Comparison of ENCODE assay signal across 8 cellular contexts in the genomic region with DNA sequence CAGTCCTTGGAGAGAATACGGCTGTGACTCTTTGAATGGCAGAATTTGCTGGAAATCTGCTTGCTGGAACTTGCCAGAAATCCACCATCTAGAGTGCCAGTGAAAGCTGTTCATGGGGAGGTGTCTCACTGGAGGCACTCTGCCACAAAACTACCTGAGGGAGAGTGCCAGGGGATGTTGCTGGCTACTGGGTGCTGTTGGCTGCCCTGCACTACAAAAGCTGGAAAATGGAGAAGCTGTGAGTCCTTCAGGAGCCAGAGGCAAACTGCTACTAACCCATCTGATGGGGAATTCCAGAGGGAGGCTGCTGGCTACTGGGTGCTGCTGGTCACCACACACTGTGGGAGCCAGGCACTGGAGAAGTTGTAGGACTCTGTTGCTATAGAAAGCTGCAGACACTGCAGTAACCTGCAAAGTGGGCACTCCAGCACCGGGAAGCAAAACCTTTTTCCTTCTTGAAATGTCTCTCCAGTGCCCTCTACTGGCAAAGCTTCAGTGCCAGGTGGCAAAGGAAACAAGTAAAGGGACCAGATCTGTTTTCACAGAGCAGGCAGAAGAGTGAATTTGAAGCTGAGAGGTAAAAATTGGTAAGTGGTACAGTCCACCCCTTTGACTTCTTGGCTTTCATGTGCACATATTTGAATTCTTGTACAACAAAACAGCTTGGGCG. TPM values are rescaled to one million over a fixed set of nuclear protein-coding genes. Genes with fewer than 3 reads are reported as not detected.
DNase-seq lines count a peak whose midpoint lies in the region; ATAC-seq, FAIRE-seq and TF ChIP-seq lines count a peak whose summit lies in the region.

No MANE protein-coding gene starts in this region.

- no peak for ATAC-seq in GM21423 (IDR thresholded peaks at IDR 0.05; ENCODE audit: unreplicated experiment)

- 25 to 35% (median 32%) methylated on average over 3 of the region's 3 CpGs for WGBS in stomach, 5 donors

- H3K4me3 ChIP-seq in AG10803 (ENCODE audit: low read length) (no peak overlapping the region), stomach (no peak overlapping the region)

- intact Hi-C loops in stomach (cut with DNase I; ENCODE audit: low total_unique reads), result no loop called here

- DNase-seq in AG10803 (ENCODE audit: low read depth), result peak; percentile 57
- DNase-seq in H54 (ENCODE audit: insufficient read length, low spot score), result peak; percentile 10
- peak; percentile 14 for DNase-seq in NCI-H510A (lab: John Stamatoyannopoulos, UW)
- peak; percentile 65 for DNase-seq in activated CD4-positive, alpha-beta T cell treated with anti-CD3 and anti-CD28 coated beads, Interleukin-2, amount 10 ng/mL, durations not matched to agents 7 days and 5 days
- peak; percentile 3 for DNase-seq in effector CD8-positive, alpha-beta T cell (lab: John Stamatoyannopoulos, UW)
- DNase-seq in mucosa of gallbladder (ENCODE audit: low spot score), result peak; percentile 67
- DNase-seq in stomach, result peak; percentile 73

- CTCF ChIA-PET in activated CD4-positive, alpha-beta T cell treated with anti-CD3 and anti-CD28 coated beads, Interleukin-2, amount 10 ng/mL, durations not matched to agents 7 days and 5 days (lab: Charles Lee), result interaction anchor here (1.0 to 1.7 kb wide), 10 partner anchors 11 to 195 kb away, joined by 3 to 8 read pairs (median 4); no protein-coding TSS in a partner anchor

- POLR2A ChIA-PET in activated CD4-positive, alpha-beta T cell treated with anti-CD3 and anti-CD28 coated beads, Interleukin-2, amount 10 ng/mL, durations not matched to agents 7 days and 5 days (lab: Charles Lee), result no interaction called here

- no peak overlapping the region for H3K4me3 Mint-ChIP-seq in activated CD4-positive, alpha-beta T cell treated with anti-CD3 and anti-CD28 coated beads, Interleukin-2, amount 10 ng/mL, durations not matched to agents 7 days and 5 days

- peak; percentile 75 for TF ChIP-seq CTCF in AG10803 (conservative IDR thresholded peaks at IDR 0.05; ENCODE audit: low read length)
- TF ChIP-seq CTCF in stomach (IDR thresholded peaks at IDR 0.05), result peak in 4 of 7 experiments; percentile 35 to 50 (median 36)

- H3K4me1 Mint-ChIP-seq in activated CD4-positive, alpha-beta T cell treated with anti-CD3 and anti-CD28 coated beads, Interleukin-2, amount 10 ng/mL, durations not matched to agents 7 days and 5 days, result no peaks in the 10 kb centered on the region

- no peak overlapping the region for H3K27ac Mint-ChIP-seq in activated CD4-positive, alpha-beta T cell treated with anti-CD3 and anti-CD28 coated beads, Interleukin-2, amount 10 ng/mL, durations not matched to agents 7 days and 5 days

- H3K27ac ChIP-seq in stomach, result no peak overlapping the region

- H3K27me3 Mint-ChIP-seq in activated CD4-positive, alpha-beta T cell treated with anti-CD3 and anti-CD28 coated beads, Interleukin-2, amount 10 ng/mL, durations not matched to agents 7 days and 5 days, result no peaks in the 10 kb centered on the region

- H3K9me3 Mint-ChIP-seq in activated CD4-positive, alpha-beta T cell treated with anti-CD3 and anti-CD28 coated beads, Interleukin-2, amount 10 ng/mL, durations not matched to agents 7 days and 5 days, result no peaks in the 10 kb centered on the region

- H3K9me3 ChIP-seq in stomach, result peaks cover 0 to 10% (median 3%) of the 10 kb centered on the region in 4 donors

- no peak for TF ChIP-seq POLR2A in H54 (IDR thresholded peaks at IDR 0.05; ENCODE audit: low read depth, low read length)
- TF ChIP-seq POLR2A in stomach (IDR thresholded peaks at IDR 0.05), result no peak

- no peaks in the 10 kb centered on the region for H3K36me3 ChIP-seq in stomach

- no peaks in the 10 kb centered on the region for H3K36me3 Mint-ChIP-seq in activated CD4-positive, alpha-beta T cell treated with anti-CD3 and anti-CD28 coated beads, Interleukin-2, amount 10 ng/mL, durations not matched to agents 7 days and 5 days (ENCODE audit: low read depth)

- H3K4me1 ChIP-seq in stomach, result peaks cover 0 to 6% (median 0%) of the 10 kb centered on the region in 4 donors

- no peak for FAIRE-seq in H54 (lab: Jason Lieb, UNC)

- TF ChIP-seq EP300 in stomach (IDR thresholded peaks at IDR 0.05), result no peak

- H3K27me3 ChIP-seq in stomach, result peaks cover 0 to 4% (median 0%) of the 10 kb centered on the region in 3 donors

RNA-seq across cellular contexts. Expression of a gene that starts 47.8 kb away (rescaled TPM):
- 100 to 1,000 TPM in 1 of 2 experiments, 10 to 100 TPM in 1; 99.6 to 105 TPM for total RNA-seq in activated CD4-positive, alpha-beta T cell treated with anti-CD3 and anti-CD28 coated beads, Interleukin-2, amount 10 ng/mL, durations not matched to agents 7 days and 5 days
- total RNA-seq in mucosa of gallbladder, result 71.5 TPM
- total RNA-seq in stomach, result 10 to 100 TPM in 4 of 5 donors, not detected in 1; 16.1 to 36.2 (median 20.9) TPM
- 10 to 100 TPM; 78.4 to 84.3 (median 82.9) TPM for polyA plus RNA-seq in stomach

RNA-seq across cellular contexts. Expression of a gene that starts 59.3 kb away (rescaled TPM):
- total RNA-seq in activated CD4-positive, alpha-beta T cell treated with anti-CD3 and anti-CD28 coated beads, Interleukin-2, amount 10 ng/mL, durations not matched to agents 7 days and 5 days, result 1 to 10 TPM; 1.1 to 1.4 TPM
- total RNA-seq in mucosa of gallbladder (2.6 TPM), stomach (not detected)
- 1 to 10 TPM in 2 of 3 donors, under 1 TPM in 1; 0.93 to 1.7 (median 1.4) TPM for polyA plus RNA-seq in stomach

RNA-seq across cellular contexts. Expression of a gene that starts 59.5 kb away (rescaled TPM):
- total RNA-seq in activated CD4-positive, alpha-beta T cell treated with anti-CD3 and anti-CD28 coated beads, Interleukin-2, amount 10 ng/mL, durations not matched to agents 7 days and 5 days, result 100 to 1,000 TPM; 157 to 159 TPM
- total RNA-seq in mucosa of gallbladder, result 65.6 TPM
- total RNA-seq in stomach, result 10 to 100 TPM; 20.0 to 31.2 (median 24.6) TPM
- 1 to 10 TPM; 4.3 to 6.7 (median 5.6) TPM for polyA plus RNA-seq in stomach

Comparison
In these comparisons a context has a peak if more than half of its experiments do, and no peak if none do; other contexts are left out.
1. DNase-seq: peak in every context shown above with its lines; median percentile 73 in stomach; 67 in mucosa of gallbladder; 65 in activated CD4-positive, alpha-beta T cell treated with anti-CD3 and anti-CD28 coated beads, Interleukin-2, amount 10 ng/mL, durations not matched to agents 7 days and 5 days; 57 in AG10803; 14 in NCI-H510A; 10 in H54; 3 in effector CD8-positive, alpha-beta T cell.